ENCODE assay signal across 22 cellular contexts in genomic region chrX:154649864-154650510, GRCh38. TPM values are rescaled to one million over a fixed set of nuclear protein-coding genes. Genes with fewer than 3 reads are reported as not detected.
"Had no signal": no experiment of that assay in that cellular context is flagged by ENCODE, and none has a peak within 500 bp of the region (broad histone marks: within the 10 kb centered on the region; RNA-seq: fewer than 3 reads in every experiment).

No MANE protein-coding gene starts in this region.

- H3K4me1 Mint-ChIP-seq: activated B cell treated with CpG ODN at 0.5 μM for 24 hours; naive thymus-derived CD8-positive, alpha-beta T cell had no signal

- H3K9me3 ChIP-seq: colonic mucosa, gastrocnemius medialis, heart left ventricle, upper lobe of left lung had no signal

- H3K9me3 Mint-ChIP-seq: activated B cell treated with CpG ODN at 0.5 μM for 24 hours; activated CD8-positive, alpha-beta T cell treated with anti-CD3 and anti-CD28 coated beads for 36 hours; naive thymus-derived CD8-positive, alpha-beta T cell had no signal

- H3K27me3 ChIP-seq: colonic mucosa, gastrocnemius medialis, heart left ventricle, upper lobe of left lung had no signal

- H3K4me3 ChIP-seq: colonic mucosa, gastrocnemius medialis, heart left ventricle, skin epidermis, upper lobe of left lung had no signal

- H3K27ac ChIP-seq: colonic mucosa, epithelial cell of prostate, gastrocnemius medialis, heart left ventricle, skin epidermis, upper lobe of left lung had no signal

- H3K4me3 Mint-ChIP-seq: activated B cell treated with CpG ODN at 0.5 μM for 24 hours; activated CD8-positive, alpha-beta T cell treated with anti-CD3 and anti-CD28 coated beads for 36 hours; activated naive CD8-positive, alpha-beta T cell; naive thymus-derived CD8-positive, alpha-beta T cell had no signal

- DNase-seq: activated B cell treated with CpG ODN at 0.5 μM for 24 hours; activated CD4-positive, alpha-beta T cell treated with anti-CD3 and anti-CD28 coated beads for 48 hours; activated CD8-positive, alpha-beta memory T cell treated with anti-CD3 and anti-CD28 coated beads, Interleukin-2, amount 50 U/mL, for 4 hours; activated CD8-positive, alpha-beta T cell treated with anti-CD3 and anti-CD28 coated beads for 36 hours; activated gamma-delta T cell treated with Interleukin-2 at 50 U/mL for 16 hours; activated T-cell treated with anti-CD3 and anti-CD28 coated beads, Interleukin-2, amount 50 U/mL, for 48 hours; amniotic stem cell; colonic mucosa; effector memory CD4-positive, alpha-beta T cell; gastrocnemius medialis; left colon; naive thymus-derived CD8-positive, alpha-beta T cell; stimulated activated CD4-positive, alpha-beta T cell treated with anti-CD3 and anti-CD28 coated beads, Interleukin-4, amount 100 ng/mL, for 24 hours; stimulated activated naive CD4-positive, alpha-beta T cell treated with Interleukin-2 at 50 U/mL for 16 hours; substantia nigra; T-helper 2 cell; upper lobe of left lung had no signal

- H3K27me3 Mint-ChIP-seq: activated B cell treated with CpG ODN at 0.5 μM for 24 hours; activated CD8-positive, alpha-beta T cell treated with anti-CD3 and anti-CD28 coated beads for 36 hours; activated naive CD8-positive, alpha-beta T cell; naive thymus-derived CD8-positive, alpha-beta T cell had no signal

- H3K36me3 ChIP-seq: colonic mucosa, gastrocnemius medialis, heart left ventricle, upper lobe of left lung had no signal

- H3K27ac Mint-ChIP-seq: activated B cell treated with CpG ODN at 0.5 μM for 24 hours; activated CD8-positive, alpha-beta T cell treated with anti-CD3 and anti-CD28 coated beads for 36 hours; activated naive CD8-positive, alpha-beta T cell; naive thymus-derived CD8-positive, alpha-beta T cell had no signal

- H3K36me3 Mint-ChIP-seq: activated naive CD8-positive, alpha-beta T cell; naive thymus-derived CD8-positive, alpha-beta T cell had no signal

- H3K4me1 ChIP-seq: colonic mucosa, gastrocnemius medialis, heart left ventricle, upper lobe of left lung had no signal

RNA-seq across cellular contexts. Expression of gene CTAG2, which starts 3.4 kb away (rescaled TPM):
- total RNA-seq: activated B cell treated with CpG ODN at 0.5 μM for 24 hours; activated CD8-positive, alpha-beta T cell treated with anti-CD3 and anti-CD28 coated beads for 36 hours; colonic mucosa; gastrocnemius medialis; left colon; mucosa of gallbladder; upper lobe of left lung had no signal

RNA-seq across cellular contexts. Expression of gene CTAG1B, which starts 30.9 kb away (rescaled TPM):
- total RNA-seq: activated B cell treated with CpG ODN at 0.5 μM for 24 hours; activated CD8-positive, alpha-beta T cell treated with anti-CD3 and anti-CD28 coated beads for 36 hours; colonic mucosa; gastrocnemius medialis; heart left ventricle; left colon; mucosa of gallbladder; naive thymus-derived CD8-positive, alpha-beta T cell; upper lobe of left lung had no signal
